Comparison of ENCODE assay signal across 11 cellular contexts in genomic region chr3:138949445-138950005, GRCh38. TPM values are rescaled to one million over a fixed set of nuclear protein-coding genes. Genes with fewer than 3 reads are reported as not detected.
A peak's percentile ranks its signal among the peaks of the same experiment; 100 is the strongest.
DNase-seq lines count a peak whose midpoint lies in the region; ATAC-seq and TF ChIP-seq lines count a peak whose summit lies in the region.
"Had no signal": no experiment of that assay in that cellular context is flagged by ENCODE, and none has a peak within 500 bp of the region (broad histone marks: within the 10 kb centered on the region; RNA-seq: fewer than 3 reads in every experiment).

No MANE protein-coding gene starts in this region.

- peak overlapping the region; percentile 15 for H3K14ac ChIP-seq in trophoblast cell (ENCODE audit: low read length)

- no peaks in the 10 kb centered on the region for H3K79me1 ChIP-seq in trophoblast cell (ENCODE audit: low read length)

- no peak overlapping the region for H2BK12ac ChIP-seq in trophoblast cell (ENCODE audit: low read length)

- no peak overlapping the region for H4K12ac ChIP-seq in trophoblast cell (ENCODE audit: low read depth, low read length)

- H2AK5ac ChIP-seq in trophoblast cell (ENCODE audit: low read length): no peak overlapping the region

- no peaks in the 10 kb centered on the region for H3K36me3 Mint-ChIP-seq in CD8-positive, alpha-beta T cell

- CTCF ChIA-PET in CD8-positive, alpha-beta T cell (lab: Charles Lee): interaction anchor here (1.0 to 5.4 kb wide), 4 partner anchors 9 to 34 kb away, joined by 3 to 25 read pairs (median 6); no protein-coding TSS in a partner anchor
- CTCF ChIA-PET in SK-N-SH (lab: Yijun Ruan, JAX): interaction anchor here (11.9 kb wide), 1 partner anchor 13 kb away, joined by 100 read pairs; no protein-coding TSS in a partner anchor

- H3K9me3 ChIP-seq in CD8-positive, alpha-beta T cell (ENCODE audit: low read length): no peaks in the 10 kb centered on the region
- H3K9me3 ChIP-seq in SK-N-SH: no peaks in the 10 kb centered on the region
- peaks cover 7% of the 10 kb centered on the region for H3K9me3 ChIP-seq in trophoblast cell (ENCODE audit: insufficient read depth, low read depth, low read length)

- peaks cover 33% of the 10 kb centered on the region for H3K27me3 ChIP-seq in CD8-positive, alpha-beta T cell (ENCODE audit: insufficient read depth, low read length)
- peaks cover 78% of the 10 kb centered on the region for H3K27me3 ChIP-seq in SK-N-SH (ENCODE audit: insufficient read depth)
- H3K27me3 ChIP-seq in trophoblast cell (ENCODE audit: insufficient read depth, low read length): peaks cover 71% of the 10 kb centered on the region

- no peak overlapping the region for H3K18ac ChIP-seq in trophoblast cell (ENCODE audit: low read length)

- H3K9me2 ChIP-seq in SK-N-SH: no peaks in the 10 kb centered on the region

- no peaks in the 10 kb centered on the region for H3K79me2 ChIP-seq in SK-N-SH (ENCODE audit: insufficient read depth)
- H3K79me2 ChIP-seq in trophoblast cell (ENCODE audit: control insufficient read depth, insufficient read depth, low read length, poor library complexity): no peaks in the 10 kb centered on the region

- TF ChIP-seq RAD21 in SK-N-SH (IDR thresholded peaks at IDR 0.05; ENCODE audit: low read length): no peak

- 15% methylated on average over 10 of the region's 27 CpGs for WGBS in SK-N-SH (ENCODE audit: low lambda C conversion rate)
- WGBS in trophoblast cell (ENCODE audit: extremely low coverage, insufficient coverage, insufficient read length): no CpG with 5 or more reads among the region's 27 CpGs

- peak overlapping the region; percentile 64 for H3K4me3 Mint-ChIP-seq in CD8-positive, alpha-beta T cell

- H3K4me3 ChIP-seq in CD8-positive, alpha-beta T cell (ENCODE audit: low read depth, low read length): peak overlapping the region; percentile 33
- peak overlapping the region in 1 of 2 experiments; percentile 53; a peak in 3 of 4 replicates for H3K4me3 ChIP-seq in SK-N-SH (ENCODE audit: low read depth in 2 of 2, low read length in 1 of 2)
- peak overlapping the region; percentile 59 for H3K4me3 ChIP-seq in fibroblast of villous mesenchyme (ENCODE audit: low read depth, low read length)
- H3K4me3 ChIP-seq in trophoblast cell (ENCODE audit: low read depth, low read length): no peak overlapping the region

- peaks cover 33% of the 10 kb centered on the region for H3K4me1 Mint-ChIP-seq in CD8-positive, alpha-beta T cell (ENCODE audit: low read depth)

- no peak for TF ChIP-seq CTCF in CD8-positive, alpha-beta T cell (IDR thresholded peaks at IDR 0.05)
- TF ChIP-seq CTCF in SK-N-SH (IDR thresholded peaks at IDR 0.05) (no peak), fibroblast of villous mesenchyme (IDR thresholded peaks at IDR 0.05; ENCODE audit: insufficient read depth, low read depth, low read length) (no peak)

- H2AFZ ChIP-seq in SK-N-SH (ENCODE audit: low read depth): 0 out of 2 replicates have a peak overlapping the region, but pooled peaks have one; percentile 63
- peak overlapping the region; percentile 47 for H2AFZ ChIP-seq in trophoblast cell (ENCODE audit: insufficient read depth, low read length, poor library complexity)

- no peaks in the 10 kb centered on the region for H3K36me3 ChIP-seq in CD8-positive, alpha-beta T cell (ENCODE audit: insufficient read depth, low read length)
- H3K36me3 ChIP-seq in SK-N-SH (replicated peaks in 1 of 2; ENCODE audit: control insufficient read depth in 1 of 2, insufficient read depth in 2 of 2, low read length in 1 of 2): no peaks in the 10 kb centered on the region
- no peaks in the 10 kb centered on the region for H3K36me3 ChIP-seq in trophoblast cell (ENCODE audit: control insufficient read depth in 1 of 2, insufficient read depth in 2 of 2, low read length in 2 of 2)

- no peak overlapping the region for H3K27ac ChIP-seq in CD8-positive, alpha-beta T cell (ENCODE audit: low read depth, low read length)
- H3K27ac ChIP-seq in SK-N-SH (ENCODE audit: low read depth in 2 of 2, low read length in 1 of 2) (no peak overlapping the region), trophoblast cell (ENCODE audit: low read depth, low read length) (no peak overlapping the region)

- H3K27ac Mint-ChIP-seq in CD8-positive, alpha-beta T cell: no peak overlapping the region

- H3K9ac ChIP-seq in SK-N-SH (no peak overlapping the region), trophoblast cell (ENCODE audit: low read length) (no peak overlapping the region)

- H3K27me3 Mint-ChIP-seq in CD8-positive, alpha-beta T cell (ENCODE audit: low read depth): peaks cover 59% of the 10 kb centered on the region

- no peak for TF ChIP-seq EP300 in SK-N-SH (IDR thresholded peaks at IDR 0.05; ENCODE audit: borderline replicate concordance in 1 of 2, low read depth in 1 of 2, low read length in 1 of 2)

- POLR2A ChIA-PET in CD8-positive, alpha-beta T cell (lab: Charles Lee): no interaction called here
- POLR2A ChIA-PET in SK-N-SH (lab: Yijun Ruan, JAX): no interaction called here

- intact Hi-C loops in CD8-positive, alpha-beta T cell (cut with DNase I, micrococcal nuclease): loop anchor here in 1 of 2 experiments (10.0 kb wide), 1 partner anchor 1995 kb away; the partner anchor contains the start of gene SLC25A36

- peaks cover 33% of the 10 kb centered on the region for H3K4me1 ChIP-seq in CD8-positive, alpha-beta T cell (ENCODE audit: insufficient read depth, low read length)
- H3K4me1 ChIP-seq in SK-N-SH (ENCODE audit: control insufficient read depth in 1 of 2, insufficient read depth in 2 of 2, low read depth in 1 of 2, low read length in 1 of 2): peaks cover 0 to 7% of the 10 kb centered on the region in 2 experiments; a peak in 2 of 4 replicates
- peaks cover 31 to 35% of the 10 kb centered on the region in 2 experiments for H3K4me1 ChIP-seq in trophoblast cell (ENCODE audit: control insufficient read depth in 1 of 2, insufficient read depth in 2 of 2, low read length in 2 of 2)

- no peak for DNase-seq in CD8-positive, alpha-beta T cell
- DNase-seq in SK-N-SH (peak; percentile 45), fibroblast of villous mesenchyme (ENCODE audit: low read depth) (no peak), trophoblast cell (peak in 1 of 2 donors; percentile 17), NCI-H510A (lab: John Stamatoyannopoulos, UW) (no peak), foreskin melanocyte (no peak), NCI-H524 (lab: John Stamatoyannopoulos, UW) (no peak)
- DNase-seq: GDM1, midbrain had no signal

- ATAC-seq in CD8-positive, alpha-beta T cell: no peak
- ATAC-seq in GM18909 (IDR thresholded peaks at IDR 0.05; ENCODE audit: poor library complexity, unreplicated experiment): no peak

- no peak overlapping the region for H4K8ac ChIP-seq in trophoblast cell (ENCODE audit: low read depth, low read length)

- H3K4ac ChIP-seq in trophoblast cell (ENCODE audit: low read depth, low read length): no peak overlapping the region

- H2BK120ac ChIP-seq in trophoblast cell (ENCODE audit: insufficient read depth, low read length, poor library complexity): no peak overlapping the region

- peaks cover 4% of the 10 kb centered on the region; the same call in 1 of the 2 replicates for H4K20me1 ChIP-seq in SK-N-SH (ENCODE audit: insufficient read depth)

- H3K4me2 ChIP-seq in SK-N-SH: peak overlapping the region; percentile 89
- H3K4me2 ChIP-seq in trophoblast cell (ENCODE audit: low read length): peak overlapping the region; percentile 72

- no peak overlapping the region for H4K91ac ChIP-seq in trophoblast cell (ENCODE audit: low read depth, low read length)

- H3F3A ChIP-seq in SK-N-SH (replicated peaks; ENCODE audit: insufficient read depth): peaks cover 5% of the 10 kb centered on the region

- no peak overlapping the region for H2BK5ac ChIP-seq in trophoblast cell (ENCODE audit: low read depth, low read length, poor library complexity)

- no peaks in the 10 kb centered on the region for H3K9me3 Mint-ChIP-seq in CD8-positive, alpha-beta T cell

- H3K23ac ChIP-seq in trophoblast cell (ENCODE audit: low read length): no peak overlapping the region

TF ChIP-seq in SK-N-SH, 30 proteins besides CTCF, POLR2A, EP300 and RAD21 (continues in another document):
- no peak for TF ChIP-seq MEF2A (IDR thresholded peaks at IDR 0.05; ENCODE audit: borderline replicate concordance, low read depth)
- no peak for TF ChIP-seq NFIC (IDR thresholded peaks at IDR 0.05; ENCODE audit: borderline replicate concordance)
- TF ChIP-seq USF2 (IDR thresholded peaks at IDR 0.05; ENCODE audit: borderline replicate concordance, low read depth, low read length): no peak
- no peak for TF ChIP-seq FOXM1 (IDR thresholded peaks at IDR 0.05; ENCODE audit: low read depth)

RNA-seq across cellular contexts. Expression of gene FOXL2NB, which starts 2.5 kb away (rescaled TPM):
- total RNA-seq in CD8-positive, alpha-beta T cell: not detected
- not detected in 2 replicates for polyA plus RNA-seq in SK-N-SH (2012; rRNA removed)
- polyA plus RNA-seq in SK-N-SH (2012; cell fraction: cytosol; rRNA removed): 0.01 TPM in 1 of 2 replicates, not detected in the other
- polyA plus RNA-seq in SK-N-SH (2012; cell fraction: nucleus; rRNA removed): 0.04 TPM in 1 of 2 replicates, not detected in the other
- 61.8 and 101 TPM in 2 replicates for total RNA-seq in fibroblast of villous mesenchyme
- polyA plus RNA-seq in trophoblast cell (2013): 0.37 and 0.38 TPM in 2 replicates

RNA-seq across cellular contexts. Expression of gene FOXL2, which starts 2.6 kb away (rescaled TPM):
- total RNA-seq in CD8-positive, alpha-beta T cell: under 1 TPM in 1 of 2 experiments, not detected in 1; 0.11 TPM
- polyA plus RNA-seq in SK-N-SH (2012; rRNA removed): not detected in 2 replicates
- not detected in 2 replicates for polyA plus RNA-seq in SK-N-SH (2012; cell fraction: cytosol; rRNA removed)
- 0.02 TPM in 1 of 2 replicates, not detected in the other for polyA plus RNA-seq in SK-N-SH (2012; cell fraction: nucleus; rRNA removed)
- total RNA-seq in fibroblast of villous mesenchyme: 49.7 and 52.8 TPM in 2 replicates
- 0.25 and 0.26 TPM in 2 replicates for polyA plus RNA-seq in trophoblast cell (2013)

RNA-seq across cellular contexts. Expression of gene PRR23A, which starts 56.5 kb away (rescaled TPM):
- not detected for total RNA-seq in CD8-positive, alpha-beta T cell
- polyA plus RNA-seq in SK-N-SH (2012; rRNA removed): not detected in 2 replicates
- not detected in 2 replicates for polyA plus RNA-seq in SK-N-SH (2012; cell fraction: cytosol; rRNA removed)
- not detected in 2 replicates for polyA plus RNA-seq in SK-N-SH (2012; cell fraction: nucleus; rRNA removed)
- not detected in 2 replicates for total RNA-seq in fibroblast of villous mesenchyme
- not detected in 2 replicates for polyA plus RNA-seq in trophoblast cell (2013)
- total RNA-seq: NCI-H460 had no signal

Comparison
In these comparisons a context has a peak if more than half of its experiments do, and no peak if none do; other contexts are left out.
1. RNA of gene FOXL2NB, which starts 2.5 kb away (total RNA-seq): 61.8 to 101 TPM in fibroblast of villous mesenchyme; not detected in CD8-positive, alpha-beta T cell; every median in the first group is over 10 times any median in the second.
2. RNA of gene FOXL2, which starts 2.6 kb away (total RNA-seq): 49.7 to 52.8 TPM in fibroblast of villous mesenchyme; 0.11 TPM in CD8-positive, alpha-beta T cell; every median in the first group is over 10 times any median in the second.